ENCODE assay signal across 21 cellular contexts in the genomic region with DNA sequence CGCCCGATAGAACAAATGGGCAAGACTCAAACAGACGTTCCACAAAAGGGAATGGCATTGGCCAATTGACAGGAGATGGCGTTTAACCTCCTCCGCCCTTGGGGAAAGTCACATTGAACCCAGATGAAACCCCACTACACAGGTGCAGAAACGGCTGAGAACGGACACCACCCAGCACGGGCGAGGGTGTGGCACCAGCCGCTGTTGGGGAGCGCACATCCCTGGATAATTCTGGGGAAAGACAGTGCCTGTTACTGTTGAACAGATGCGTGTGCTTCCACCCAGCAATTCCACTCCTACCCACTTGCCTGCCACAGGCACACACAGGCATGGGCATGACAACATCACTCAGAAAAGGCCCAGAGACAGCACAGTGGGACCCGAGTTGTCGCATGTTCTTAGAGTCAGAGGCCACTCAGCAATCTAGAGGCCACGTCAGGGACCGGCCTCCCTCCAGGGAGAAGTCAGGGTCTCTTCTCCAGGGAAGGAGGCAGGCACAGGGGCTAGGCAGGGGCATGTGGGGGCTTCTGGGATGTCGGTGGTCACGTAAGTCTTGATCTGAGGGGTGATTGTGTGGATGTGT. TPM values are rescaled to one million over a fixed set of nuclear protein-coding genes. Genes with fewer than 3 reads are reported as not detected.
"Had no signal": no experiment of that assay in that cellular context is flagged by ENCODE, and none has a peak within 500 bp of the region (broad histone marks: within the 10 kb centered on the region; RNA-seq: fewer than 3 reads in every experiment).

No MANE protein-coding gene starts in this region.

- DNase-seq: activated CD8-positive, alpha-beta memory T cell treated with anti-CD3 and anti-CD28 coated beads, Interleukin-2, amount 10 ng/mL, durations not matched to agents 7 days and 5 days; activated gamma-delta T cell; activated naive CD4-positive, alpha-beta T cell treated with anti-CD3 and anti-CD28 coated beads, Interleukin-2, amount 50 U/mL, for 16 hours; activated naive CD8-positive, alpha-beta T cell treated with anti-CD3 and anti-CD28 coated beads, Interleukin-2, amount 10 ng/mL, durations not matched to agents 7 days and 5 days; activated T-cell treated with anti-CD3 and anti-CD28 coated beads, Interleukin-2, amount 50 U/mL, for 24 hours; anterior cingulate cortex; KG1; NCI-H1048; NCI-H146; NCI-H187 treated with DMSO at 0.1 percent for 48 hours; NCI-H2081 treated with DMSO at 0.1 percent for 48 hours; NCI-H446; NCI-H524; Peyer's patch; SHP77 treated with DMSO at 0.1 percent for 48 hours had no signal

- H3K4me1 ChIP-seq: adrenal gland, Peyer's patch had no signal

- H3K4me3 ChIP-seq: adrenal gland, Peyer's patch had no signal

- H3K27me3 ChIP-seq: Peyer's patch had no signal

- H3K27ac ChIP-seq: adrenal gland, Peyer's patch, RWPE1 had no signal

- H3K9me3 ChIP-seq: Peyer's patch had no signal

- H3K36me3 ChIP-seq: adrenal gland, Peyer's patch had no signal

- ATAC-seq: activated CD8-positive, alpha-beta memory T cell treated with anti-CD3 and anti-CD28 coated beads, Interleukin-2, amount 10 ng/mL, durations not matched to agents 7 days and 5 days; WTC11 had no signal

RNA-seq across cellular contexts. Expression of gene MMEL1, which starts 31.0 kb away (rescaled TPM):
- total RNA-seq: LHCN-M2, M059J, SK-MEL-5, WTC11 had no signal
